ENCODE assay signal across 8 cellular contexts in genomic region chr1:178536844-178537371, GRCh38. TPM values are rescaled to one million over a fixed set of nuclear protein-coding genes. Genes with fewer than 3 reads are reported as not detected.
A peak's percentile ranks its signal among the peaks of the same experiment; 100 is the strongest.
DNase-seq lines count a peak whose midpoint lies in the region; ATAC-seq and TF ChIP-seq lines count a peak whose summit lies in the region.

No MANE protein-coding gene starts in this region.

- no peak for TF ChIP-seq CTCF in GM13976 (IDR thresholded peaks at IDR 0.05; ENCODE audit: borderline replicate concordance, control extremely low read depth, extremely low read depth, insufficient read depth, missing control alignments)

- in situ Hi-C loops in ACHN (cut with HindIII; ENCODE audit: low pct_ligation_motif_present, low pct_unique_long_range_greater_than_20kb, low sequenced_read_pairs) = loop anchor here (25.0 kb wide), 1 partner anchor 475 kb away; no protein-coding TSS in a partner anchor
- in situ Hi-C loops in GM13976 (cut with MboI; ENCODE audit: low sequenced_read_pairs, unreplicated experiment) = loop anchor here (10.0 to 25.0 kb wide), 2 partner anchors 218 to 825 kb away; partner anchors contain the start of gene AXDND1

- DNase-seq in ACHN = peak; percentile 72
- DNase-seq in M059J (ENCODE audit: low read depth) = peak; percentile 96
- DNase-seq in myocyte (ENCODE audit: low read depth) = peak; percentile 99
- DNase-seq in germinal center (ENCODE audit: low spot score) = no peak
- DNase-seq in stimulated activated CD4-positive, alpha-beta T cell treated with anti-CD3 and anti-CD28 coated beads, Interleukin-15, amount 100 ng/mL, for 24 hours = no peak
- no peak for DNase-seq in GM13976 (ENCODE audit: low spot score)

- ATAC-seq in esophagus mucosa (peak; percentile 88), HG03354 (IDR thresholded peaks at IDR 0.05; ENCODE audit: poor library complexity, severe bottlenecking, unreplicated experiment) (no peak)

RNA-seq across cellular contexts. Expression of gene TEX35, which starts 24.0 kb away (rescaled TPM):
- total RNA-seq in M059J (2014; rRNA removed; shearing (Covaris generic)) = not detected in 2 replicates
- total RNA-seq in esophagus mucosa (0.12 TPM), myocyte (not detected in 2 replicates)
- not detected for polyA plus RNA-seq in myocyte (2012)

RNA-seq across cellular contexts. Expression of gene CLEC20A, which starts 40.1 kb away (rescaled TPM):
- not detected in 2 replicates for total RNA-seq in M059J (2014; rRNA removed; shearing (Covaris generic))
- not detected for total RNA-seq in esophagus mucosa
- not detected in 2 replicates for total RNA-seq in myocyte
- polyA plus RNA-seq in myocyte (2012) = not detected

Comparison
In these comparisons a context has a peak if more than half of its experiments do, and no peak if none do; other contexts are left out.
1. DNase-seq: peak in ACHN (single experiment), M059J (single experiment) and myocyte (single experiment); none in germinal center (single experiment), stimulated activated CD4-positive, alpha-beta T cell treated with anti-CD3 and anti-CD28 coated beads, Interleukin-15, amount 100 ng/mL, for 24 hours (single experiment) and GM13976 (single experiment).